27 cellular contexts compared by ENCODE assay signal in the genomic region with DNA sequence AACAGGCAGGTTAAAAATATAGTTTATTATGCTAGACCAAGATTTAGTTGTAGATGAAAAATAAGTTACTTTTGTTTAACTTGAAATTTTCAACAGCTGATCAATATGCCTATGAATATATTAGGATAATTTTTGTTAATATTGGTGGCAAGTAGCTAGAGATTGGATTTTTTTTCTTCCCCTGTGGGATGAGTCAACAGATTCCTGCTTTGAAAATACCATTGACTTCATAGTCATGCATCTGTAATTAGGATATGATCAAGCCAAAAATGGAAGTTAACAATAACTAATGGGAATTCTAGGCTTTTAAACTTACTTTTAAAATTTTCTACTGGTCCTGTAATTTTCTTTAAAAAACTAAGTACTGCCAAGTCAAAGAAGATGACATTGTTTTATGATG.
DNase-seq lines count a peak whose midpoint lies in the region; ATAC-seq lines count a peak whose summit lies in the region.
"Had no signal": no experiment of that assay in that cellular context is flagged by ENCODE, and none has a peak within 500 bp of the region (broad histone marks: within the 10 kb centered on the region; RNA-seq: fewer than 3 reads in every experiment).

No MANE protein-coding gene starts in this region.

- H2BK5ac ChIP-seq in mesenchymal stem cell (ENCODE audit: low read depth, low read length, poor library complexity, severe bottlenecking) = no peak overlapping the region

- no peak overlapping the region for H2BK12ac ChIP-seq in mesenchymal stem cell (ENCODE audit: low read length in 2 of 2)

- H3K18ac ChIP-seq in mesenchymal stem cell (ENCODE audit: low read depth in 1 of 2, low read length in 2 of 2) = no peak overlapping the region

- DNase-seq in AG08396 (ENCODE audit: low spot score) (peak; percentile 7), HCEC 1CT (peak; percentile 57), astrocyte of the hippocampus (ENCODE audit: low read depth, low spot score) (peak; percentile 45), mesenchymal stem cell (no peak), NCI-H1694 (lab: John Stamatoyannopoulos, UW) (no peak), medulla oblongata (ENCODE audit: extremely low spot score) (no peak)
- DNase-seq in activated T-cell treated with anti-CD3 and anti-CD28 coated beads, Interleukin-2, amount 50 U/mL, for 1 hour = no peak
- DNase-seq: 8988T; activated CD4-positive, alpha-beta memory T cell treated with anti-CD3 and anti-CD28 coated beads for 36 hours; activated CD4-positive, alpha-beta T cell treated with anti-CD3 and anti-CD28 coated beads for 1 hour; activated naive CD4-positive, alpha-beta T cell; AML-193; CD4-positive, alpha-beta memory T cell; effector CD4-positive, alpha-beta T cell; H9; Karpas-422; left ventricle myocardium superior; naive thymus-derived CD8-positive, alpha-beta T cell; NCI-H1436 treated with DMSO at 0.1 percent for 48 hours; NCI-H2107; NCI-H345; SHP77; T-helper 2 cell had no signal

- no peak overlapping the region for H3K27ac ChIP-seq in mesenchymal stem cell (ENCODE audit: low read length, poor library complexity, severe bottlenecking)
- H3K27ac ChIP-seq: epithelial cell of prostate had no signal

- no peaks in the 10 kb centered on the region for H3K27me3 ChIP-seq in mesenchymal stem cell (ENCODE audit: control insufficient read depth in 1 of 2, insufficient read depth in 1 of 2, low read length in 2 of 2)

- H3K9ac ChIP-seq in mesenchymal stem cell (ENCODE audit: low read length) = peak overlapping the region; percentile 70

- no peak overlapping the region for H3K4me3 ChIP-seq in mesenchymal stem cell (ENCODE audit: insufficient read depth in 1 of 2, low read depth in 1 of 2, low read length in 2 of 2)

- no peak overlapping the region for H3K14ac ChIP-seq in mesenchymal stem cell (ENCODE audit: low read length in 2 of 2)

- no peak overlapping the region for H3K23ac ChIP-seq in mesenchymal stem cell (ENCODE audit: low read length in 2 of 2)

- no peak overlapping the region for H2BK15ac ChIP-seq in mesenchymal stem cell (ENCODE audit: low read depth, poor library complexity, severe bottlenecking)

- H3K36me3 ChIP-seq in mesenchymal stem cell (ENCODE audit: control insufficient read depth in 1 of 2, insufficient read depth in 2 of 2, low read depth in 1 of 2, low read length in 2 of 2) = no peaks in the 10 kb centered on the region

- H3K9me3 ChIP-seq in mesenchymal stem cell (ENCODE audit: control insufficient read depth, low read length) = no peaks in the 10 kb centered on the region

- H2BK120ac ChIP-seq in mesenchymal stem cell (ENCODE audit: low read depth, low read length) = no peak overlapping the region

- H4K91ac ChIP-seq in mesenchymal stem cell (ENCODE audit: low read length) = no peak overlapping the region

- no peak overlapping the region for H2AK5ac ChIP-seq in mesenchymal stem cell (ENCODE audit: low read length, severe bottlenecking)

- ATAC-seq in GM19328 (IDR thresholded peaks at IDR 0.05; ENCODE audit: unreplicated experiment) = no peak
- ATAC-seq: left ventricle myocardium superior; naive thymus-derived CD8-positive, alpha-beta T cell; Panc1; stimulated activated memory B cell treated with anti-CD40 and anti-IgM and Interleukin-4, amounts not matched to agents 10 μg/mL and 1 μg/mL and 100 μg/mL, for 72 hours had no signal

- H4K8ac ChIP-seq in mesenchymal stem cell (ENCODE audit: low read length) = no peak overlapping the region

- H3K4me2 ChIP-seq in mesenchymal stem cell (ENCODE audit: low read length, poor library complexity, severe bottlenecking) = no peak overlapping the region

- H3K4ac ChIP-seq in mesenchymal stem cell (ENCODE audit: low read depth in 1 of 2, low read length in 2 of 2) = no peak overlapping the region

- no peaks in the 10 kb centered on the region for H3K79me1 ChIP-seq in mesenchymal stem cell (replicated peaks; ENCODE audit: low read length, poor library complexity, severe bottlenecking)

- no peaks in the 10 kb centered on the region for H3K4me1 ChIP-seq in mesenchymal stem cell (ENCODE audit: control insufficient read depth, insufficient read depth, low read depth, low read length)

- H2AFZ ChIP-seq in mesenchymal stem cell (ENCODE audit: low read depth, low read length) = no peak overlapping the region

Comparison
In these comparisons a context has a peak if more than half of its experiments do, and no peak if none do; other contexts are left out.
1. DNase-seq: peak in AG08396 (single experiment), HCEC 1CT (single experiment) and astrocyte of the hippocampus (single experiment); none in mesenchymal stem cell (single experiment), activated T-cell treated with anti-CD3 and anti-CD28 coated beads, Interleukin-2, amount 50 U/mL, for 1 hour (single experiment), NCI-H1694 (single experiment) and medulla oblongata (single experiment).